ENCODE assay signal across 8 cellular contexts in the genomic region with DNA sequence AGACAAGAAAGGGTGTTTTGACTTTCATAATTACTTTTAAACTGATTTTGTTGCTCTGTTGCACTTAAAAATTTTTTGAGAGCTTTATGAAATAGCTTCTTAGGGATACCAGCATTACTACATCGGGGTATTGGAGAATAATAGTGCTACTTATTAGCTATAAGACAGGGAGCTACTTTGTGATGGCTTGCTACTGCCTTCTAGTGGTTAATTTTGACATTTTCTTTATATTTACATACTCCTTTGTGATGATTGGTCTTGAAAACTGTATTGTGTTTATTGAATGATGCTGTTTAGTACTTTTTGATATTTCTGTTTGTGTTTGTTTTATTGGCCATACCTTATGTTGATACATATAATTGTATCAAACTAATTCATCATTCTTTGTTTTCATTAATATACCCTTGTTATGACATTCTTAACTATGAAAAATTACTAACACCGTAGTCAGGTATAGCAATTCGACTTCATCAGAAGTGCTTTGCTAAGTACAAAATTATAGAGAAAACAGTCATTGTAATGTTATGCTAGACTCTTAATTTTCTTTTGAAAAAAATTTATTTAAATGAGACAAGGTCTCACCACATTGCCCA.
DNase-seq lines count a peak whose midpoint lies in the region; ATAC-seq and TF ChIP-seq lines count a peak whose summit lies in the region.

No MANE protein-coding gene starts in this region.

- no peaks in the 10 kb centered on the region for H3F3A ChIP-seq in OCI-LY1 (ENCODE audit: insufficient read depth, low read length)

- no peak for ATAC-seq in HG03108 (IDR thresholded peaks at IDR 0.05; ENCODE audit: unreplicated experiment)
- no peak for ATAC-seq in HG03097 (IDR thresholded peaks at IDR 0.05; ENCODE audit: low FRiP score, unreplicated experiment)
- ATAC-seq in GM19452 (IDR thresholded peaks at IDR 0.05; ENCODE audit: unreplicated experiment): no peak

- no peak overlapping the region for H3K4me2 ChIP-seq in OCI-LY1 (ENCODE audit: low read length)

- TF ChIP-seq RAD21 in Ishikawa (IDR thresholded peaks at IDR 0.05; ENCODE audit: low read depth): peak; percentile 87

- H3K4me3 ChIP-seq in OCI-LY1 (ENCODE audit: low read depth, low read length, poor library complexity, severe bottlenecking): no peak overlapping the region

- peak; percentile 87 for TF ChIP-seq CTCF in OCI-LY1 (IDR thresholded peaks at IDR 0.05; ENCODE audit: low read length)

- H3K27ac ChIP-seq in OCI-LY1 (ENCODE audit: low read depth, low read length, poor library complexity, severe bottlenecking): no peak overlapping the region

- peaks cover 43% of the 10 kb centered on the region for H3K4me1 ChIP-seq in OCI-LY1 (ENCODE audit: insufficient read depth, low read length, severe bottlenecking)

- H2AFZ ChIP-seq in OCI-LY1 (ENCODE audit: low read length): no peak overlapping the region

- H3K79me2 ChIP-seq in OCI-LY1 (ENCODE audit: insufficient read depth, low read length): peaks cover 17% of the 10 kb centered on the region; the same call in 1 of the 2 replicates

- H4K20me1 ChIP-seq in OCI-LY1 (ENCODE audit: insufficient read depth, low read length): no peaks in the 10 kb centered on the region

- TF ChIP-seq EP300 in Ishikawa (IDR thresholded peaks at IDR 0.05; ENCODE audit: borderline replicate concordance): no peak

- H3K9me3 ChIP-seq in OCI-LY1 (ENCODE audit: low read length): no peaks in the 10 kb centered on the region

- DNase-seq in DMS153 (lab: John Stamatoyannopoulos, UW): peak; percentile 42
- DNase-seq in dermis blood vessel endothelial cell: peak; percentile 87
- peak; percentile 82 for DNase-seq in medulla oblongata (ENCODE audit: extremely low spot score)

- no peak overlapping the region for H3K9ac ChIP-seq in OCI-LY1 (ENCODE audit: low read length)

- no peaks in the 10 kb centered on the region for H3K9me2 ChIP-seq in OCI-LY1 (ENCODE audit: low read depth, low read length)

- H3K27me3 ChIP-seq in OCI-LY1 (ENCODE audit: insufficient read depth, low read length): no peaks in the 10 kb centered on the region

- peaks cover 10% of the 10 kb centered on the region; the same call in 1 of the 2 replicates for H3K36me3 ChIP-seq in OCI-LY1 (ENCODE audit: insufficient read depth, low read length)

TF ChIP-seq in Ishikawa, 13 proteins besides CTCF, POLR2A, EP300 and RAD21:
- TF ChIP-seq ZBTB7A (IDR thresholded peaks at IDR 0.05; ENCODE audit: low read depth): no peak
- no peak for TF ChIP-seq TAF1 (IDR thresholded peaks at IDR 0.05; ENCODE audit: low read depth)
- TF ChIP-seq, protein P1, sequence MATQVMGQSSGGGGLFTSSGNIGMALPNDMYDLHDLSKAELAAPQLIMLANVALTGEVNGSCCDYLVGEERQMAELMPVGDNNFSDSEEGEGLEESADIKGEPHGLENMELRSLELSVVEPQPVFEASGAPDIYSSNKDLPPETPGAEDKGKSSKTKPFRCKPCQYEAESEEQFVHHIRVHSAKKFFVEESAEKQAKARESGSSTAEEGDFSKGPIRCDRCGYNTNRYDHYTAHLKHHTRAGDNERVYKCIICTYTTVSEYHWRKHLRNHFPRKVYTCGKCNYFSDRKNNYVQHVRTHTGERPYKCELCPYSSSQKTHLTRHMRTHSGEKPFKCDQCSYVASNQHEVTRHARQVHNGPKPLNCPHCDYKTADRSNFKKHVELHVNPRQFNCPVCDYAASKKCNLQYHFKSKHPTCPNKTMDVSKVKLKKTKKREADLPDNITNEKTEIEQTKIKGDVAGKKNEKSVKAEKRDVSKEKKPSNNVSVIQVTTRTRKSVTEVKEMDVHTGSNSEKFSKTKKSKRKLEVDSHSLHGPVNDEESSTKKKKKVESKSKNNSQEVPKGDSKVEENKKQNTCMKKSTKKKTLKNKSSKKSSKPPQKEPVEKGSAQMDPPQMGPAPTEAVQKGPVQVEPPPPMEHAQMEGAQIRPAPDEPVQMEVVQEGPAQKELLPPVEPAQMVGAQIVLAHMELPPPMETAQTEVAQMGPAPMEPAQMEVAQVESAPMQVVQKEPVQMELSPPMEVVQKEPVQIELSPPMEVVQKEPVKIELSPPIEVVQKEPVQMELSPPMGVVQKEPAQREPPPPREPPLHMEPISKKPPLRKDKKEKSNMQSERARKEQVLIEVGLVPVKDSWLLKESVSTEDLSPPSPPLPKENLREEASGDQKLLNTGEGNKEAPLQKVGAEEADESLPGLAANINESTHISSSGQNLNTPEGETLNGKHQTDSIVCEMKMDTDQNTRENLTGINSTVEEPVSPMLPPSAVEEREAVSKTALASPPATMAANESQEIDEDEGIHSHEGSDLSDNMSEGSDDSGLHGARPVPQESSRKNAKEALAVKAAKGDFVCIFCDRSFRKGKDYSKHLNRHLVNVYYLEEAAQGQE (IDR thresholded peaks at IDR 0.05; ENCODE audit: low read depth): no peak
- TF ChIP-seq EGR1 (IDR thresholded peaks at IDR 0.05): no peak
- TF ChIP-seq YY1 (IDR thresholded peaks at IDR 0.05; ENCODE audit: low read depth): no peak
- TF ChIP-seq, protein P2, sequence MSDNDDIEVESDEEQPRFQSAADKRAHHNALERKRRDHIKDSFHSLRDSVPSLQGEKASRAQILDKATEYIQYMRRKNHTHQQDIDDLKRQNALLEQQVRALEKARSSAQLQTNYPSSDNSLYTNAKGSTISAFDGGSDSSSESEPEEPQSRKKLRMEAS (IDR thresholded peaks at IDR 0.05): no peak
- TF ChIP-seq TCF12 (IDR thresholded peaks at IDR 0.05; ENCODE audit: low read depth): no peak
- no peak for TF ChIP-seq CEBPB (IDR thresholded peaks at IDR 0.05)
- no peak for TF ChIP-seq CREB1 (IDR thresholded peaks at IDR 0.05; ENCODE audit: low read depth)
- TF ChIP-seq NFIC (IDR thresholded peaks at IDR 0.05): no peak
- TF ChIP-seq FOXM1 (IDR thresholded peaks at IDR 0.05; ENCODE audit: borderline replicate concordance, low read depth): no peak
